Comparison of ENCODE assay signal across 23 cellular contexts in the genomic region with DNA sequence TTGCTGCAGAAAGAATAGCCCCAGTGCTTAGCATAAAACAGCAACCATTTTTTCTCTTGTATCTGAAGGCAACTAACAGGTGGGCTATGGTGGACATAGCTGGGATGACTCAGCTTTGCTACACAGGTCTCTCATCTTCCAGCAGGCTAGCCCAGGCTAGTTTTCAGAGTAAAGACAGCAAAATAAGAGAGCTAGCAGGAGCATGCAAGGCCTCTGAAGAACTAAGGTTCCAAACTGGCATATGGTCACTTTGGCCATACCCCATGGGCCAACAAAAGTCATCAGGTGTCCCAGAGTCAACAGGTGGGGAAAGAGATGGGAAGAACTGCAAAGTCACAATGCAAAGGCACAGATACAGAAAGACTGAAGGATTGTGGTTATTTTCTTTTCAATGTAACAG.
"Had no signal": no experiment of that assay in that cellular context is flagged by ENCODE, and none has a peak within 500 bp of the region (broad histone marks: within the 10 kb centered on the region; RNA-seq: fewer than 3 reads in every experiment).

No MANE protein-coding gene starts in this region.

- H3K9me3 ChIP-seq: gastroesophageal sphincter, heart left ventricle, left lung, lower lobe of right lung had no signal

- H3K36me3 Mint-ChIP-seq: immature natural killer cell; memory B cell; naive thymus-derived CD4-positive, alpha-beta T cell had no signal

- H3K4me1 ChIP-seq: left lung had no signal

- DNase-seq: dermis blood vessel endothelial cell; dorsolateral prefrontal cortex; effector CD4-positive, alpha-beta T cell; effector memory CD4-positive, alpha-beta T cell; esophagus squamous epithelium; foreskin fibroblast; hypothalamus; immature natural killer cell; left cardiac atrium; left lung; lower lobe of right lung; mammary epithelial cell; mesendoderm; midbrain; naive thymus-derived CD4-positive, alpha-beta T cell had no signal

- H3K27ac ChIP-seq: dorsolateral prefrontal cortex, left lung, lower lobe of right lung had no signal

- H3K9me3 Mint-ChIP-seq: memory B cell had no signal

- H3K27me3 ChIP-seq: esophagus squamous epithelium had no signal

- H3K4me1 Mint-ChIP-seq: immature natural killer cell; memory B cell; naive thymus-derived CD4-positive, alpha-beta T cell had no signal

- H3K4me3 ChIP-seq: coronary artery, dorsolateral prefrontal cortex, esophagus squamous epithelium, gastroesophageal sphincter, heart left ventricle, hepatocyte, left lung, lower lobe of right lung had no signal

- FAIRE-seq: colon, endothelial cell of umbilical vein, frontal cortex had no signal

- H3K27ac Mint-ChIP-seq: immature natural killer cell; memory B cell; naive thymus-derived CD4-positive, alpha-beta T cell had no signal

- H3K36me3 ChIP-seq: esophagus squamous epithelium, gastroesophageal sphincter, heart left ventricle, left lung, lower lobe of right lung had no signal

- ATAC-seq: left lung; lower lobe of right lung; naive thymus-derived CD4-positive, alpha-beta T cell had no signal

- H3K4me3 Mint-ChIP-seq: immature natural killer cell; memory B cell; naive thymus-derived CD4-positive, alpha-beta T cell had no signal
